18 cellular contexts compared by ENCODE assay signal in the genomic region with DNA sequence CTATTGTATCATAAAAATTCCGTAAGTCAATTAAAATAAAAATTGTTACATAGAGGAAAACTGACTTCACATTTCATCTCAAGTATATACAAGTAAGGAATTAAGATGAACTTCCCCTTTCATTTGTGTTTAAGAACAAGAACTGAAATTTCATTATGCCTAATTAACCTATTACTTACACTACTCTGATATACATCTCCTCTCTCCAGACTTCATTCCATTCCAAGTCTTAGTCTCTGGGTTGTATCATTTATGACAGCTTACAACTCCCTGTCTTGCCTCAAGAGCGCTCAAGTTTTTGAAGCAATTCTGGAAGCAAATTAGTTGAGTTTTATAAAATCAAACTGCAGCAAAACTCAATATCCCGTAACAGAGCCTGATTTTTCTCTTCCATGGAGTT. TPM values are rescaled to one million over a fixed set of nuclear protein-coding genes. Genes with fewer than 3 reads are reported as not detected.
DNase-seq lines count a peak whose midpoint lies in the region; ATAC-seq and TF ChIP-seq lines count a peak whose summit lies in the region.
"Had no signal": no experiment of that assay in that cellular context is flagged by ENCODE, and none has a peak within 500 bp of the region (broad histone marks: within the 10 kb centered on the region; RNA-seq: fewer than 3 reads in every experiment).

No MANE protein-coding gene starts in this region.

- H3K18ac ChIP-seq in mesenchymal stem cell (ENCODE audit: low read depth in 1 of 2, low read length in 2 of 2), result no peak overlapping the region

- no peak overlapping the region for H3K4me3 ChIP-seq in cardiac muscle cell
- no peak overlapping the region for H3K4me3 ChIP-seq in mesenchymal stem cell (ENCODE audit: insufficient read depth in 1 of 2, low read depth in 1 of 2, low read length in 2 of 2)
- H3K4me3 ChIP-seq: BLaER1 treated with 17β-estradiol and CSF1 and Interleukin-3, amounts not matched to agents 10 nM and 100 nM; PC-9; SJSA1 had no signal

- H2AFZ ChIP-seq in mesenchymal stem cell (ENCODE audit: low read depth, low read length), result no peak overlapping the region
- H2AFZ ChIP-seq: PC-9 had no signal

- intact Hi-C loops in left ventricle myocardium superior (cut with micrococcal nuclease), result no loop called here

- no peak overlapping the region for H2BK5ac ChIP-seq in mesenchymal stem cell (ENCODE audit: low read depth, low read length, poor library complexity, severe bottlenecking)

- H3K36me3 ChIP-seq in cardiac muscle cell (no peaks in the 10 kb centered on the region), mesenchymal stem cell (ENCODE audit: control insufficient read depth in 1 of 2, insufficient read depth in 2 of 2, low read depth in 1 of 2, low read length in 2 of 2) (peaks cover 0 to 3% of the 10 kb centered on the region in 2 experiments)
- H3K36me3 ChIP-seq: SJSA1 had no signal

- H2BK15ac ChIP-seq in mesenchymal stem cell (ENCODE audit: low read depth, poor library complexity, severe bottlenecking), result no peak overlapping the region

- no peak overlapping the region for H2BK120ac ChIP-seq in mesenchymal stem cell (ENCODE audit: low read depth, low read length)

- no peak overlapping the region for H4K91ac ChIP-seq in mesenchymal stem cell (ENCODE audit: low read length)

- no peaks in the 10 kb centered on the region for H3K9me3 ChIP-seq in cardiac muscle cell (ENCODE audit: low read depth)
- no peaks in the 10 kb centered on the region for H3K9me3 ChIP-seq in mesenchymal stem cell (ENCODE audit: control insufficient read depth, low read length)
- H3K9me3 ChIP-seq: BLaER1 treated with 17β-estradiol and CSF1 and Interleukin-3, amounts not matched to agents 10 nM and 100 nM; SJSA1 had no signal

- no CpG with 5 or more reads among the region's 3 CpGs for WGBS in mesenchymal stem cell

- no peak overlapping the region for H2AK5ac ChIP-seq in mesenchymal stem cell (ENCODE audit: low read length, severe bottlenecking)

- H3K27me3 ChIP-seq in cardiac muscle cell (no peaks in the 10 kb centered on the region), mesenchymal stem cell (ENCODE audit: control insufficient read depth in 1 of 2, insufficient read depth in 1 of 2, low read length in 2 of 2) (no peaks in the 10 kb centered on the region)
- H3K27me3 ChIP-seq: BLaER1 treated with 17β-estradiol and CSF1 and Interleukin-3, amounts not matched to agents 10 nM and 100 nM; SJSA1 had no signal

- no peak overlapping the region for H3K4ac ChIP-seq in mesenchymal stem cell (ENCODE audit: low read depth in 1 of 2, low read length in 2 of 2)

- H3K79me1 ChIP-seq in mesenchymal stem cell (replicated peaks; ENCODE audit: low read length, poor library complexity, severe bottlenecking), result peaks cover 2% of the 10 kb centered on the region

- H3K9ac ChIP-seq in mesenchymal stem cell (ENCODE audit: low read length), result no peak overlapping the region
- H3K9ac ChIP-seq: BLaER1 treated with 17β-estradiol and CSF1 and Interleukin-3, amounts not matched to agents 10 nM and 100 nM had no signal

- peak; percentile 21 to 25 for DNase-seq in cardiac muscle cell (ENCODE audit: low read depth in 1 of 2, low spot score in 1 of 2)
- DNase-seq in left ventricle myocardium superior, result no peak
- peak; percentile 88 for DNase-seq in amniotic epithelial cell (ENCODE audit: low read depth)
- DNase-seq in mesenchymal stem cell, result peak; percentile 68
- no peak for DNase-seq in GM10266 (ENCODE audit: extremely low spot score)
- DNase-seq: DND-41, GOT3, NCI-H1417 treated with DMSO at 0.1 percent for 48 hours, NCI-H2029, NCI-H2171, NCI-H446, NCI-H748 treated with DMSO at 0.1 percent for 48 hours, PC-9 had no signal

- TF ChIP-seq CTCF in cardiac muscle cell (IDR thresholded peaks at IDR 0.05; ENCODE audit: low read depth, low read length) (no peak), GM10266 (IDR thresholded peaks at IDR 0.05; ENCODE audit: control insufficient read depth, insufficient read depth, low read depth, missing control alignments) (no peak)

- no peak overlapping the region for H3K4me2 ChIP-seq in mesenchymal stem cell (ENCODE audit: low read length, poor library complexity, severe bottlenecking)
- H3K4me2 ChIP-seq: BLaER1 treated with 17β-estradiol and CSF1 and Interleukin-3, amounts not matched to agents 10 nM and 100 nM; PC-9 had no signal

- H2BK12ac ChIP-seq in mesenchymal stem cell (ENCODE audit: low read length in 2 of 2), result no peak overlapping the region

- H4K8ac ChIP-seq in mesenchymal stem cell (ENCODE audit: low read length), result no peak overlapping the region

- no peak for ATAC-seq in left ventricle myocardium superior
- no peak for ATAC-seq in HG03521 (IDR thresholded peaks at IDR 0.05; ENCODE audit: unreplicated experiment)
- no peak for ATAC-seq in HG03457 (IDR thresholded peaks at IDR 0.05; ENCODE audit: unreplicated experiment)
- ATAC-seq in HG03095 (IDR thresholded peaks at IDR 0.05; ENCODE audit: unreplicated experiment), result no peak

- no peak overlapping the region for H3K23ac ChIP-seq in mesenchymal stem cell (ENCODE audit: low read length in 2 of 2)

- no peak overlapping the region for H3K14ac ChIP-seq in mesenchymal stem cell (ENCODE audit: low read length in 2 of 2)

- H3K4me1 ChIP-seq in cardiac muscle cell (ENCODE audit: low read depth) (peaks cover 25% of the 10 kb centered on the region), mesenchymal stem cell (ENCODE audit: control insufficient read depth, insufficient read depth, low read depth, low read length) (peaks cover 1% of the 10 kb centered on the region)
- H3K4me1 ChIP-seq: BLaER1 treated with 17β-estradiol and CSF1 and Interleukin-3, amounts not matched to agents 10 nM and 100 nM had no signal

- H3K27ac ChIP-seq in cardiac muscle cell, result peak overlapping the region; percentile 71
- H3K27ac ChIP-seq in mesenchymal stem cell (ENCODE audit: low read length, poor library complexity, severe bottlenecking), result no peak overlapping the region
- H3K27ac ChIP-seq: BLaER1 treated with 17β-estradiol and CSF1 and Interleukin-3, amounts not matched to agents 10 nM and 100 nM; PC-9; SJSA1 had no signal

RNA-seq across cellular contexts. Expression of a gene that starts 25.3 kb away (rescaled TPM):
- 79.8 and 94.0 TPM in 2 replicates for total RNA-seq in cardiac muscle cell
- 58.1 and 113 TPM in 2 replicates for polyA plus RNA-seq in cardiac muscle cell
- 17.3 TPM for total RNA-seq in left ventricle myocardium superior
- polyA plus RNA-seq in mesenchymal stem cell (2013, experiment 1 of 2), result 15.1 TPM
- polyA plus RNA-seq in mesenchymal stem cell (2013, experiment 2 of 2), result 15.9 TPM

Comparison
In these comparisons a context has a peak if more than half of its experiments do, and no peak if none do; other contexts are left out.
1. DNase-seq: peak in cardiac muscle cell (2 of 2), amniotic epithelial cell (single experiment) and mesenchymal stem cell (single experiment); none in left ventricle myocardium superior (single experiment) and GM10266 (single experiment).